Comparison of ENCODE assay signal across 1 cellular context in the genomic region with DNA sequence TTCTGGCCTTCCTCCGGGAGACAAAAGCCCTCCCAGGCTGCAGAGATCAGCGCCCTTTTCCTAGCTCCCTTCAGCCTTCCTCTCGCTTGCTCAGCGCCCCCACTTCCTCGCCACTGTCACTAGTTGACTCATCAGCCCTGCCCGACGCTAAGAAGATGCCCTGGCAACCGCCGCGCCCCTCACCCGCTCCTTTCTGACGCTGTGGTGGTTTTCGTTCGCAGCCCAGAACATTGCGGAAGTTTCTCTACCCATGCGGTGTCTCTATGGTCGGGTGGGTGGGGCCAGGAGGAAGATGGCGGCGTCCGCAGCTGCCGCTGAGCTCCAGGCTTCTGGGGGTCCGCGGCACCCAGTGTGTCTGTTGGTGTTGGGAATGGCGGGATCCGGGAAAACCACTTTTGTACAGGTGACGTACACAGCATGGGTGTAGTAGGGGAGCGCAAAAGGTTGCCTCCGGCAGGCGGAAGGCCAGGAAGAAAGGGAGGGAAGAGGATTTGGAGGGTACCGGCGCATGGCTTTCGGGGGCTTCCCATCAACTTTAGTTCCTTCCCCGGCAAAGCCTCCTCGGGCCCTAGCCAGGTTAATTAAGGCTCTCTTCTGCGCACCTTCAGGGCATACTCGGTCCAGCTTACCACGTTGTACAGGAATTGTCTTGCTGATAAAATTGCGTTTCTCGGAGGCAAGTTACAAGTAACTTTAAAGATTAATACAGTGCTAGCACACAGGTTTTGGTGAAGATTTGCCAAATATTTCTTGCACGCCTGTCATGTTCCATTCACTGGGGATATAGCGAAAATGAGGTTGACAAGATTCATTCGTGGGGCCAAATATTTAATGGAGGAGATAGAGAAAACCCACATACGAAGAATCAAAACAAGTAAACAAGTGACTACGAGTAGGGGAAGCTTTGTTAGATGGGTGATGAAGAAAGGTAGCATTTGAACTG.
TF ChIP-seq lines count a peak whose summit lies in the region.

A gene with protein sequence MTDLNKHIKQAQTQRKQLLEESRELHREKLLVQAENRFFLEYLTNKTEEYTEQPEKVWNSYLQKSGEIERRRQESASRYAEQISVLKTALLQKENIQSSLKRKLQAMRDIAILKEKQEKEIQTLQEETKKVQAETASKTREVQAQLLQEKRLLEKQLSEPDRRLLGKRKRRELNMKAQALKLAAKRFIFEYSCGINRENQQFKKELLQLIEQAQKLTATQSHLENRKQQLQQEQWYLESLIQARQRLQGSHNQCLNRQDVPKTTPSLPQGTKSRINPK (minus strand): TSS at position 246 of the 943 bp plus-strand sequence. CDS start 1,213 bp downstream, outside the sequence.
A gene (plus strand): TSS at position 284 of the 943 bp plus-strand sequence. CDS start 9 bp downstream, at position 293.

TF ChIP-seq in HEK293, 187 proteins besides CTCF, POLR2A, EP300 and RAD21 (continued from another document and continues in another):
- TF ChIP-seq, protein P1, sequence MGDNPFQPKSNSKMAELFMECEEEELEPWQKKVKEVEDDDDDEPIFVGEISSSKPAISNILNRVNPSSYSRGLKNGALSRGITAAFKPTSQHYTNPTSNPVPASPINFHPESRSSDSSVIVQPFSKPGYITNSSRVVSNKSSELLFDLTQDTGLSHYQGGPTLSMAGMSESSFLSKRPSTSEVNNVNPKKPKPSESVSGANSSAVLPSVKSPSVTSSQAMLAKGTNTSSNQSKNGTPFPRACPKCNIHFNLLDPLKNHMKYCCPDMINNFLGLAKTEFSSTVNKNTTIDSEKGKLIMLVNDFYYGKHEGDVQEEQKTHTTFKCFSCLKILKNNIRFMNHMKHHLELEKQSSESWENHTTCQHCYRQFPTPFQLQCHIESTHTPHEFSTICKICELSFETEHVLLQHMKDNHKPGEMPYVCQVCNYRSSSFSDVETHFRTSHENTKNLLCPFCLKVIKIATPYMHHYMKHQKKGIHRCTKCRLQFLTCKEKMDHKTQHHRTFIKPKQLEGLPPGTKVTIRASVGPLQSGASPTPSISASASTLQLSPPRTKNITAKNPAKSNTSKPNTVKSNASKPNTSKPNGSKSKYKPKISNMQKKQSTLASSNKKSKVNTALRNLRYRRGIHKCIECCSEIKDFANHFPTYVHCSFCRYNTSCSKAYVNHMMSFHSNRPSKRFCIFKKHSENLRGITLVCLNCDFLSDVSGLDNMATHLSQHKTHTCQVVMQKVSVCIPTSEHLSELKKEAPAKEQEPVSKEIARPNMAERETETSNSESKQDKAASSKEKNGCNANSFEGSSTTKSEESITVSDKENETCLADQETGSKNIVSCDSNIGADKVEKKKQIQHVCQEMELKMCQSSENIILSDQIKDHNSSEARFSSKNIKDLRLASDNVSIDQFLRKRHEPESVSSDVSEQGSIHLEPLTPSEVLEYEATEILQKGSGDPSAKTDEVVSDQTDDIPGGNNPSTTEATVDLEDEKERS (tag by site-specific recombination; IDR thresholded peaks at IDR 0.05) = no peak
- no peak for TF ChIP-seq ZNF544 (tag by site-specific recombination; IDR thresholded peaks at IDR 0.05)
- no peak for TF ChIP-seq HOXD13 (CRISPR knock-in tag; IDR thresholded peaks at IDR 0.05; ENCODE audit: borderline replicate concordance)
- no peak for TF ChIP-seq ZNF548 (tag by site-specific recombination; IDR thresholded peaks at IDR 0.05)
- TF ChIP-seq ZNF174 (tag by site-specific recombination; IDR thresholded peaks at IDR 0.05) = no peak
- peak; percentile 71; the same call in 1 of the 2 replicates for TF ChIP-seq KLF16 (tag by site-specific recombination; IDR thresholded peaks at IDR 0.05)
- TF ChIP-seq HOXA7 (CRISPR knock-in tag; IDR thresholded peaks at IDR 0.05; ENCODE audit: borderline replicate concordance) = no peak
- no peak for TF ChIP-seq ZNF621 (tag by site-specific recombination; IDR thresholded peaks at IDR 0.05)
- TF ChIP-seq ZSCAN30 (tag by site-specific recombination; IDR thresholded peaks at IDR 0.05) = no peak
- TF ChIP-seq MZF1 (tag by site-specific recombination; IDR thresholded peaks at IDR 0.05; ENCODE audit: borderline replicate concordance) = no peak
- no peak for TF ChIP-seq ZNF561 (tag by site-specific recombination; IDR thresholded peaks at IDR 0.05; ENCODE audit: borderline replicate concordance)
- TF ChIP-seq, protein P2, sequence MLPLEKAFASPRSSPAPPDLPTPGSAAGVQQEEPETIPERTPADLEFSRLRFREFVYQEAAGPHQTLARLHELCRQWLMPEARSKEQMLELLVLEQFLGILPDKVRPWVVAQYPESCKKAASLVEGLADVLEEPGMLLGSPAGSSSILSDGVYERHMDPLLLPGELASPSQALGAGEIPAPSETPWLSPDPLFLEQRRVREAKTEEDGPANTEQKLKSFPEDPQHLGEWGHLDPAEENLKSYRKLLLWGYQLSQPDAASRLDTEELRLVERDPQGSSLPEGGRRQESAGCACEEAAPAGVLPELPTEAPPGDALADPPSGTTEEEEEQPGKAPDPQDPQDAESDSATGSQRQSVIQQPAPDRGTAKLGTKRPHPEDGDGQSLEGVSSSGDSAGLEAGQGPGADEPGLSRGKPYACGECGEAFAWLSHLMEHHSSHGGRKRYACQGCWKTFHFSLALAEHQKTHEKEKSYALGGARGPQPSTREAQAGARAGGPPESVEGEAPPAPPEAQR (tag by site-specific recombination; IDR thresholded peaks at IDR 0.05) = no peak
- TF ChIP-seq, protein P3, sequence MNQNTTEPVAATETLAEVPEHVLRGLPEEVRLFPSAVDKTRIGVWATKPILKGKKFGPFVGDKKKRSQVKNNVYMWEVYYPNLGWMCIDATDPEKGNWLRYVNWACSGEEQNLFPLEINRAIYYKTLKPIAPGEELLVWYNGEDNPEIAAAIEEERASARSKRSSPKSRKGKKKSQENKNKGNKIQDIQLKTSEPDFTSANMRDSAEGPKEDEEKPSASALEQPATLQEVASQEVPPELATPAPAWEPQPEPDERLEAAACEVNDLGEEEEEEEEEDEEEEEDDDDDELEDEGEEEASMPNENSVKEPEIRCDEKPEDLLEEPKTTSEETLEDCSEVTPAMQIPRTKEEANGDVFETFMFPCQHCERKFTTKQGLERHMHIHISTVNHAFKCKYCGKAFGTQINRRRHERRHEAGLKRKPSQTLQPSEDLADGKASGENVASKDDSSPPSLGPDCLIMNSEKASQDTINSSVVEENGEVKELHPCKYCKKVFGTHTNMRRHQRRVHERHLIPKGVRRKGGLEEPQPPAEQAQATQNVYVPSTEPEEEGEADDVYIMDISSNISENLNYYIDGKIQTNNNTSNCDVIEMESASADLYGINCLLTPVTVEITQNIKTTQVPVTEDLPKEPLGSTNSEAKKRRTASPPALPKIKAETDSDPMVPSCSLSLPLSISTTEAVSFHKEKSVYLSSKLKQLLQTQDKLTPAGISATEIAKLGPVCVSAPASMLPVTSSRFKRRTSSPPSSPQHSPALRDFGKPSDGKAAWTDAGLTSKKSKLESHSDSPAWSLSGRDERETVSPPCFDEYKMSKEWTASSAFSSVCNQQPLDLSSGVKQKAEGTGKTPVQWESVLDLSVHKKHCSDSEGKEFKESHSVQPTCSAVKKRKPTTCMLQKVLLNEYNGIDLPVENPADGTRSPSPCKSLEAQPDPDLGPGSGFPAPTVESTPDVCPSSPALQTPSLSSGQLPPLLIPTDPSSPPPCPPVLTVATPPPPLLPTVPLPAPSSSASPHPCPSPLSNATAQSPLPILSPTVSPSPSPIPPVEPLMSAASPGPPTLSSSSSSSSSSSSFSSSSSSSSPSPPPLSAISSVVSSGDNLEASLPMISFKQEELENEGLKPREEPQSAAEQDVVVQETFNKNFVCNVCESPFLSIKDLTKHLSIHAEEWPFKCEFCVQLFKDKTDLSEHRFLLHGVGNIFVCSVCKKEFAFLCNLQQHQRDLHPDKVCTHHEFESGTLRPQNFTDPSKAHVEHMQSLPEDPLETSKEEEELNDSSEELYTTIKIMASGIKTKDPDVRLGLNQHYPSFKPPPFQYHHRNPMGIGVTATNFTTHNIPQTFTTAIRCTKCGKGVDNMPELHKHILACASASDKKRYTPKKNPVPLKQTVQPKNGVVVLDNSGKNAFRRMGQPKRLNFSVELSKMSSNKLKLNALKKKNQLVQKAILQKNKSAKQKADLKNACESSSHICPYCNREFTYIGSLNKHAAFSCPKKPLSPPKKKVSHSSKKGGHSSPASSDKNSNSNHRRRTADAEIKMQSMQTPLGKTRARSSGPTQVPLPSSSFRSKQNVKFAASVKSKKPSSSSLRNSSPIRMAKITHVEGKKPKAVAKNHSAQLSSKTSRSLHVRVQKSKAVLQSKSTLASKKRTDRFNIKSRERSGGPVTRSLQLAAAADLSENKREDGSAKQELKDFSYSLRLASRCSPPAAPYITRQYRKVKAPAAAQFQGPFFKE (tag by site-specific recombination; IDR thresholded peaks at IDR 0.05; ENCODE audit: borderline replicate concordance) = no peak
- no peak for TF ChIP-seq ZNF571 (tag by site-specific recombination; IDR thresholded peaks at IDR 0.05)
- TF ChIP-seq, protein P4, sequence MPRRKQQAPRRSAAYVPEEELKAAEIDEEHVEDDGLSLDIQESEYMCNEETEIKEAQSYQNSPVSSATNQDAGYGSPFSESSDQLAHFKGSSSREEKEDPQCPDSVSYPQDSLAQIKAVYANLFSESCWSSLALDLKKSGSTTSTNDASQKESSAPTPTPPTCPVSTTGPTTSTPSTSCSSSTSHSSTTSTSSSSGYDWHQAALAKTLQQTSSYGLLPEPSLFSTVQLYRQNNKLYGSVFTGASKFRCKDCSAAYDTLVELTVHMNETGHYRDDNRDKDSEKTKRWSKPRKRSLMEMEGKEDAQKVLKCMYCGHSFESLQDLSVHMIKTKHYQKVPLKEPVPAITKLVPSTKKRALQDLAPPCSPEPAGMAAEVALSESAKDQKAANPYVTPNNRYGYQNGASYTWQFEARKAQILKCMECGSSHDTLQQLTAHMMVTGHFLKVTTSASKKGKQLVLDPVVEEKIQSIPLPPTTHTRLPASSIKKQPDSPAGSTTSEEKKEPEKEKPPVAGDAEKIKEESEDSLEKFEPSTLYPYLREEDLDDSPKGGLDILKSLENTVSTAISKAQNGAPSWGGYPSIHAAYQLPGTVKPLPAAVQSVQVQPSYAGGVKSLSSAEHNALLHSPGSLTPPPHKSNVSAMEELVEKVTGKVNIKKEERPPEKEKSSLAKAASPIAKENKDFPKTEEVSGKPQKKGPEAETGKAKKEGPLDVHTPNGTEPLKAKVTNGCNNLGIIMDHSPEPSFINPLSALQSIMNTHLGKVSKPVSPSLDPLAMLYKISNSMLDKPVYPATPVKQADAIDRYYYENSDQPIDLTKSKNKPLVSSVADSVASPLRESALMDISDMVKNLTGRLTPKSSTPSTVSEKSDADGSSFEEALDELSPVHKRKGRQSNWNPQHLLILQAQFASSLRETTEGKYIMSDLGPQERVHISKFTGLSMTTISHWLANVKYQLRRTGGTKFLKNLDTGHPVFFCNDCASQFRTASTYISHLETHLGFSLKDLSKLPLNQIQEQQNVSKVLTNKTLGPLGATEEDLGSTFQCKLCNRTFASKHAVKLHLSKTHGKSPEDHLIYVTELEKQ (tag by site-specific recombination; IDR thresholded peaks at IDR 0.05; ENCODE audit: borderline replicate concordance) = no peak
- TF ChIP-seq, protein P5, sequence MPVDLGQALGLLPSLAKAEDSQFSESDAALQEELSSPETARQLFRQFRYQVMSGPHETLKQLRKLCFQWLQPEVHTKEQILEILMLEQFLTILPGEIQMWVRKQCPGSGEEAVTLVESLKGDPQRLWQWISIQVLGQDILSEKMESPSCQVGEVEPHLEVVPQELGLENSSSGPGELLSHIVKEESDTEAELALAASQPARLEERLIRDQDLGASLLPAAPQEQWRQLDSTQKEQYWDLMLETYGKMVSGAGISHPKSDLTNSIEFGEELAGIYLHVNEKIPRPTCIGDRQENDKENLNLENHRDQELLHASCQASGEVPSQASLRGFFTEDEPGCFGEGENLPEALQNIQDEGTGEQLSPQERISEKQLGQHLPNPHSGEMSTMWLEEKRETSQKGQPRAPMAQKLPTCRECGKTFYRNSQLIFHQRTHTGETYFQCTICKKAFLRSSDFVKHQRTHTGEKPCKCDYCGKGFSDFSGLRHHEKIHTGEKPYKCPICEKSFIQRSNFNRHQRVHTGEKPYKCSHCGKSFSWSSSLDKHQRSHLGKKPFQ (tag by site-specific recombination; IDR thresholded peaks at IDR 0.05) = no peak
- TF ChIP-seq, protein P6, sequence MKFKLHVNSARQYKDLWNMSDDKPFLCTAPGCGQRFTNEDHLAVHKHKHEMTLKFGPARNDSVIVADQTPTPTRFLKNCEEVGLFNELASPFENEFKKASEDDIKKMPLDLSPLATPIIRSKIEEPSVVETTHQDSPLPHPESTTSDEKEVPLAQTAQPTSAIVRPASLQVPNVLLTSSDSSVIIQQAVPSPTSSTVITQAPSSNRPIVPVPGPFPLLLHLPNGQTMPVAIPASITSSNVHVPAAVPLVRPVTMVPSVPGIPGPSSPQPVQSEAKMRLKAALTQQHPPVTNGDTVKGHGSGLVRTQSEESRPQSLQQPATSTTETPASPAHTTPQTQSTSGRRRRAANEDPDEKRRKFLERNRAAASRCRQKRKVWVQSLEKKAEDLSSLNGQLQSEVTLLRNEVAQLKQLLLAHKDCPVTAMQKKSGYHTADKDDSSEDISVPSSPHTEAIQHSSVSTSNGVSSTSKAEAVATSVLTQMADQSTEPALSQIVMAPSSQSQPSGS (tag by site-specific recombination; IDR thresholded peaks at IDR 0.05; ENCODE audit: low read depth) = no peak
- TF ChIP-seq MYNN (tag by site-specific recombination; IDR thresholded peaks at IDR 0.05; ENCODE audit: borderline replicate concordance) = no peak
- peak; percentile 58 for TF ChIP-seq ZNF501 (tag by site-specific recombination; IDR thresholded peaks at IDR 0.05)
- TF ChIP-seq ZFP69B (tag by site-specific recombination; IDR thresholded peaks at IDR 0.05) = peak; percentile 42; the same call in 1 of the 2 replicates
- TF ChIP-seq KLF10 (tag by site-specific recombination; IDR thresholded peaks at IDR 0.05) = peak; percentile 73
- TF ChIP-seq ZNF214 (tag by site-specific recombination; IDR thresholded peaks at IDR 0.05; ENCODE audit: borderline replicate concordance) = no peak
- TF ChIP-seq ZNF433 (tag by site-specific recombination; IDR thresholded peaks at IDR 0.05; ENCODE audit: low read depth) = no peak
- no peak for TF ChIP-seq ZNF555 (tag by site-specific recombination; conservative IDR thresholded peaks at IDR 0.05)
- TF ChIP-seq ZNF157 (tag by site-specific recombination; IDR thresholded peaks at IDR 0.05) = no peak
- TF ChIP-seq ZNF394 (tag by site-specific recombination; IDR thresholded peaks at IDR 0.05; ENCODE audit: borderline replicate concordance) = peak; percentile 31; the same call in 1 of the 2 replicates
- TF ChIP-seq, protein P7, sequence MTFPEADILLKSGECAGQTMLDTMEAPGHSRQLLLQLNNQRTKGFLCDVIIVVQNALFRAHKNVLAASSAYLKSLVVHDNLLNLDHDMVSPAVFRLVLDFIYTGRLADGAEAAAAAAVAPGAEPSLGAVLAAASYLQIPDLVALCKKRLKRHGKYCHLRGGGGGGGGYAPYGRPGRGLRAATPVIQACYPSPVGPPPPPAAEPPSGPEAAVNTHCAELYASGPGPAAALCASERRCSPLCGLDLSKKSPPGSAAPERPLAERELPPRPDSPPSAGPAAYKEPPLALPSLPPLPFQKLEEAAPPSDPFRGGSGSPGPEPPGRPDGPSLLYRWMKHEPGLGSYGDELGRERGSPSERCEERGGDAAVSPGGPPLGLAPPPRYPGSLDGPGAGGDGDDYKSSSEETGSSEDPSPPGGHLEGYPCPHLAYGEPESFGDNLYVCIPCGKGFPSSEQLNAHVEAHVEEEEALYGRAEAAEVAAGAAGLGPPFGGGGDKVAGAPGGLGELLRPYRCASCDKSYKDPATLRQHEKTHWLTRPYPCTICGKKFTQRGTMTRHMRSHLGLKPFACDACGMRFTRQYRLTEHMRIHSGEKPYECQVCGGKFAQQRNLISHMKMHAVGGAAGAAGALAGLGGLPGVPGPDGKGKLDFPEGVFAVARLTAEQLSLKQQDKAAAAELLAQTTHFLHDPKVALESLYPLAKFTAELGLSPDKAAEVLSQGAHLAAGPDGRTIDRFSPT (tag by site-specific recombination; IDR thresholded peaks at IDR 0.05) = peak; percentile 85
- no peak for TF ChIP-seq ZNF785 (tag by site-specific recombination; IDR thresholded peaks at IDR 0.05)
- TF ChIP-seq KLF1 (tag by site-specific recombination; IDR thresholded peaks at IDR 0.05) = peak; percentile 11; the same call in 1 of the 2 replicates
- TF ChIP-seq ZNF670 (tag by site-specific recombination; IDR thresholded peaks at IDR 0.05; ENCODE audit: low read depth) = no peak
- peak; percentile 57 for TF ChIP-seq ZNF366 (tag by site-specific recombination; conservative IDR thresholded peaks at IDR 0.05)
